Comparison of ENCODE assay signal across 8 cellular contexts in the genomic region with DNA sequence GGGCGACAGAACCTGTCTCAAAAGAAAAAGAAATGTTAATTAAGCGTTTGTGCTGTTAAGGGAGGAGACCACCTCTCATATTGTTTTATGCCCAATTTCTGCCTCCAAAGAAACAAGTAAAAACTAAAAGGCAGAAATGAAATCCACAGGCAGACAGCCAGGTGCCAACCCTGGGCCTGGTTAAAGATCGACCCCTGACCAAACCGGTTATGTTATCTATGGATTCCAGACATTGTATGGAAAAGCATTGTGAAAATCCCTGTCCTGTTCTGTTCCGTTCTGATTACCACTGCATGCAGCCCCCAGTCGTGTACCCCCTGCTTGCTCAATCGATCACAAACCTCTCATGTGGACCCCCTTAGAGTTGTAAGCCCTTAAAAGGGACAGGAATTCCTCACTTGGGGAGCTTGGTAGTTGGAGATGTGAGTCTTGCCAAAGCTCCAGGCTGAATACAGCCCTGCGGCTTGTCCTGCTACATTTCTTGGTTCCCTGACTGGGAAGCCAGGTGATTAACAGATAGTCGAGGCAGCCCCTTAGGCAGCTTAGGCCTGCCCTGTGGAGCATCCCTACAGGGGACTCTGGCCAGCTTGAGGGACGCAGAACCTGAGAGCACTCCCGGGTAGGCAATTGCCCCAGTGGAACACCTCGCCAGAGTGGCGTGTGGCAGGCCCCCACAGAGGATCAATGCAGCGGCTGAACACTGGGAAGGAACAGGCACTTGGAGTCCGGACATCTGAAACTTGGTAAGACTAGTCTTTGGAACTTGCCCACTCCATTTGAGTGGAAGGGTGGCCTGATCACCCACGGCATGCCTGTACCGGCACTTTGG. TPM values are rescaled to one million over a fixed set of nuclear protein-coding genes. Genes with fewer than 3 reads are reported as not detected.
DNase-seq lines count a peak whose midpoint lies in the region; TF ChIP-seq lines count a peak whose summit lies in the region.

No MANE protein-coding gene starts in this region.

- H3K4me3 Mint-ChIP-seq in H9 = peak overlapping the region; percentile 96; a peak in 4 of 5 replicates

- H3T11ph ChIP-seq in H9 (ENCODE audit: low read length) = no peak overlapping the region

- no peak overlapping the region for H3K4me2 ChIP-seq in H9 (ENCODE audit: insufficient read depth, insufficient read length, low read length)
- peak overlapping the region; percentile 76 for H3K4me2 ChIP-seq in hepatocyte

- no peak overlapping the region for H2BK120ac ChIP-seq in H9 (ENCODE audit: low read depth, low read length, poor library complexity, severe bottlenecking)

- no peak overlapping the region for H2BK5ac ChIP-seq in H9 (ENCODE audit: insufficient read length, low read length)

- no peak overlapping the region for H3K14ac ChIP-seq in H9 (ENCODE audit: insufficient read depth, low read length)

- H3K9me3 Mint-ChIP-seq in H9 = peaks cover 0 to 2% of the 10 kb centered on the region in 2 experiments; a peak in 1 of 5 replicates

- H3K27me3 ChIP-seq in H9 (ENCODE audit: insufficient read depth, low read length) = no peaks in the 10 kb centered on the region
- no peaks in the 10 kb centered on the region for H3K27me3 ChIP-seq in WERI-Rb-1 (ENCODE audit: insufficient read depth, low read depth, severe bottlenecking)
- no peaks in the 10 kb centered on the region for H3K27me3 ChIP-seq in hepatocyte

- peaks cover 29% of the 10 kb centered on the region in 2 experiments for H3K4me1 Mint-ChIP-seq in H9

- H3K27me3 Mint-ChIP-seq in H9 (ENCODE audit: low read depth) = no peaks in the 10 kb centered on the region

- no peak overlapping the region for H2AK5ac ChIP-seq in H9 (ENCODE audit: insufficient read length, low read length)

- peak overlapping the region; percentile 61 to 92 (median 84); a peak in 4 of 7 replicates for H3K27ac Mint-ChIP-seq in H9

- H2BK20ac ChIP-seq in H9 (ENCODE audit: low read depth, low read length, poor library complexity, severe bottlenecking) = no peak overlapping the region

- no peak overlapping the region for H2BK15ac ChIP-seq in H9 (ENCODE audit: low read depth, low read length)

- H3K9me3 ChIP-seq in H9 (ENCODE audit: control insufficient read depth, low read depth, low read length) (no peaks in the 10 kb centered on the region), WERI-Rb-1 (ENCODE audit: severe bottlenecking) (no peaks in the 10 kb centered on the region), hepatocyte (ENCODE audit: low read depth) (no peaks in the 10 kb centered on the region)

- H3K4me3 ChIP-seq in WERI-Rb-1 (ENCODE audit: low read depth, low read length) (no peak overlapping the region; the same call in 1 of the 2 replicates), hepatocyte (no peak overlapping the region), skin epidermis (peak overlapping the region in 5 of 7 experiments; percentile 59 to 91 (median 81))

- no peak overlapping the region for H4K8ac ChIP-seq in H9 (replicated peaks; ENCODE audit: insufficient read length, low read depth, low read length)

- no peaks in the 10 kb centered on the region for H4K20me1 ChIP-seq in H9 (ENCODE audit: control insufficient read depth, insufficient read depth, insufficient read length)
- no peaks in the 10 kb centered on the region for H4K20me1 ChIP-seq in hepatocyte (ENCODE audit: insufficient read depth, poor library complexity, severe bottlenecking)

- no peak overlapping the region for H4K91ac ChIP-seq in H9 (ENCODE audit: insufficient read length, low read depth, low read length)

- peaks cover 9 to 28% (median 21%) of the 10 kb centered on the region in 3 experiments for H3K36me3 Mint-ChIP-seq in H9 (ENCODE audit: insufficient read depth in 1 of 3, low read depth in 3 of 3)

- H3K79me1 ChIP-seq in H9 (ENCODE audit: insufficient read depth, low read depth, low read length, poor library complexity, severe bottlenecking) = peaks cover 3% of the 10 kb centered on the region

- no peaks in the 10 kb centered on the region for H3K4me1 ChIP-seq in H9 (ENCODE audit: insufficient read depth, low read length)
- peaks cover 21% of the 10 kb centered on the region for H3K4me1 ChIP-seq in hepatocyte (ENCODE audit: insufficient read depth)

- H3K4ac ChIP-seq in H9 (ENCODE audit: low read depth, low read length) = no peak overlapping the region

- H3K56ac ChIP-seq in H9 (ENCODE audit: insufficient read length, low read depth, low read length) = no peak overlapping the region

- H3K36me3 ChIP-seq in WERI-Rb-1 = peaks cover 19% of the 10 kb centered on the region
- H3K36me3 ChIP-seq in hepatocyte (replicated peaks; ENCODE audit: insufficient read depth, low read depth) = no peaks in the 10 kb centered on the region

- H3K18ac ChIP-seq in H9 (ENCODE audit: insufficient read length, low read depth, low read length) = no peak overlapping the region

- CTCF ChIA-PET in GM10248 (lab: Yijun Ruan, JAX) = interaction anchor here (1.1 to 2.2 kb wide), 3 partner anchors 10 to 31 kb away, joined by 3 to 5 read pairs (median 3); a partner anchor contains a TSS

- H3K23me2 ChIP-seq in H9 (ENCODE audit: insufficient read length, low read depth, low read length, poor library complexity, severe bottlenecking) = peaks cover 11% of the 10 kb centered on the region

- H3K9ac ChIP-seq in H9 (ENCODE audit: extremely low read depth, insufficient read length, low read length) = no peak overlapping the region

- H3K27ac ChIP-seq in H9 (ENCODE audit: insufficient read length, low read depth, low read length) (no peak overlapping the region), WERI-Rb-1 (peak overlapping the region; percentile 21; the same call in 1 of the 2 replicates), hepatocyte (peak overlapping the region; percentile 74), skin epidermis (peak overlapping the region in 14 of 21 experiments; percentile 66 to 89 (median 83))

- H3K79me2 ChIP-seq in H9 (ENCODE audit: insufficient read depth, low read length) (peaks cover 11% of the 10 kb centered on the region; the same call in 1 of the 2 replicates), hepatocyte (peaks cover 48% of the 10 kb centered on the region)

- in situ Hi-C loops in G401 (cut with HindIII; ENCODE audit: low sequenced_read_pairs) = no loop called here

- H2AFZ ChIP-seq in H9 (ENCODE audit: low read length) = no peak overlapping the region
- H2AFZ ChIP-seq in hepatocyte = no peak overlapping the region

- no peaks in the 10 kb centered on the region for H3K9me2 ChIP-seq in hepatocyte (replicated peaks; ENCODE audit: insufficient read depth)

- no peak overlapping the region for H4K5ac ChIP-seq in H9 (ENCODE audit: insufficient read length, low read depth, low read length)

- DNase-seq in H9 = no peak
- no peak for DNase-seq in WERI-Rb-1
- DNase-seq in hepatocyte (ENCODE audit: low spot score) = no peak
- DNase-seq in G401 (ENCODE audit: low spot score) = no peak
- DNase-seq in Ammon's horn (ENCODE audit: low spot score) = no peak
- no peak for DNase-seq in T-helper 9 cell
- DNase-seq in GM10248 (ENCODE audit: extremely low spot score) = no peak

- WGBS in H9 (ENCODE audit: extremely low coverage, insufficient read length, low lambda C conversion rate) = no CpG with 5 or more reads among the region's 17 CpGs
- 70% methylated on average over 17 of the region's 17 CpGs for WGBS in hepatocyte (ENCODE audit: low lambda C conversion rate, missing lambda C conversion rate)

- no peak overlapping the region for H3K23ac ChIP-seq in H9 (ENCODE audit: insufficient read length, low read depth, low read length)

- no peak for TF ChIP-seq CTCF in H9 (conservative IDR thresholded peaks at IDR 0.05)
- no peak for TF ChIP-seq CTCF in WERI-Rb-1 (IDR thresholded peaks at IDR 0.05; ENCODE audit: low read depth, low read length)
- no peak for TF ChIP-seq CTCF in hepatocyte (IDR thresholded peaks at IDR 0.05; ENCODE audit: poor library complexity)
- TF ChIP-seq CTCF in GM10248 (IDR thresholded peaks at IDR 0.05; ENCODE audit: control extremely low read depth, extremely low read depth, low read depth, missing control alignments) = no peak

- POLR2A ChIA-PET in GM10248 (lab: Yijun Ruan, JAX) = interaction anchor here (1.0 kb wide), 2 partner anchors 13 to 547 kb away, joined by 3 to 5 read pairs; a partner anchor contains a TSS

- no peak overlapping the region for H2BK12ac ChIP-seq in H9 (ENCODE audit: insufficient read length, low read depth, low read length)

RNA-seq across cellular contexts. Expression of a gene that starts 0.7 kb away (rescaled TPM):
- 9.2 and 11.3 TPM in 2 replicates for total RNA-seq in H9 (2021)
- 25.9 and 26.7 TPM in 2 replicates for total RNA-seq in hepatocyte
- 12.9 and 13.7 TPM in 2 replicates for polyA plus RNA-seq in hepatocyte
- 2.8 and 7.8 TPM in 2 replicates for total RNA-seq in G401 (2014; rRNA removed; shearing (Covaris generic))

RNA-seq across cellular contexts. Expression of a gene that starts 14.6 kb away (rescaled TPM):
- total RNA-seq in H9 (2021) = 41.8 and 45.2 TPM in 2 replicates
- total RNA-seq in hepatocyte = 13.9 and 16.8 TPM in 2 replicates
- 1.8 and 6.4 TPM in 2 replicates for polyA plus RNA-seq in hepatocyte
- total RNA-seq in G401 (2014; rRNA removed; shearing (Covaris generic)) = 6.0 and 12.8 TPM in 2 replicates

RNA-seq across cellular contexts. Expression of a gene that starts 34.2 kb away (rescaled TPM):
- total RNA-seq in H9 (2021) = 37.5 and 40.0 TPM in 2 replicates
- total RNA-seq in hepatocyte = 36.8 and 60.5 TPM in 2 replicates
- polyA plus RNA-seq in hepatocyte = 8.8 and 11.5 TPM in 2 replicates
- 7.4 and 9.6 TPM in 2 replicates for total RNA-seq in G401 (2014; rRNA removed; shearing (Covaris generic))

RNA-seq across cellular contexts. Expression of a gene that starts 46.0 kb away (rescaled TPM):
- 14.8 and 17.6 TPM in 2 replicates for total RNA-seq in H9 (2021)
- total RNA-seq in hepatocyte = 11.4 and 22.5 TPM in 2 replicates
- polyA plus RNA-seq in hepatocyte = 8.0 and 11.2 TPM in 2 replicates
- 11.3 and 20.8 TPM in 2 replicates for total RNA-seq in G401 (2014; rRNA removed; shearing (Covaris generic))

Comparison
In these comparisons a context has a peak if more than half of its experiments do, and no peak if none do; other contexts are left out.
1. H3K4me3 ChIP-seq: peak in skin epidermis (5 of 7); none in WERI-Rb-1 (single experiment) and hepatocyte (single experiment).